14 cellular contexts compared by ENCODE assay signal in genomic region chr2:96599941-96600340, GRCh38. TPM values are rescaled to one million over a fixed set of nuclear protein-coding genes. Genes with fewer than 3 reads are reported as not detected.
DNase-seq lines count a peak whose midpoint lies in the region; TF ChIP-seq lines count a peak whose summit lies in the region.
"Had no signal": no experiment of that assay in that cellular context is flagged by ENCODE, and none has a peak within 500 bp of the region (broad histone marks: within the 10 kb centered on the region; RNA-seq: fewer than 3 reads in every experiment).

No MANE protein-coding gene starts in this region.

- CTCF ChIA-PET in CD4-positive, alpha-beta memory T cell (lab: Charles Lee; ENCODE audit: partially characterized antibody), result no interaction called here
- CTCF ChIA-PET in activated CD4-positive, alpha-beta memory T cell treated with anti-CD3 and anti-CD28 coated beads, Interleukin-2, amount 10 ng/mL, durations not matched to agents 7 days and 5 days (lab: Charles Lee), result no interaction called here

- H3K4me2 ChIP-seq in hepatocyte, result no peak overlapping the region
- H3K4me2 ChIP-seq: BLaER1 had no signal

- no peaks in the 10 kb centered on the region for H3K9me3 Mint-ChIP-seq in CD4-positive, alpha-beta memory T cell
- no peaks in the 10 kb centered on the region for H3K9me3 Mint-ChIP-seq in activated CD4-positive, alpha-beta memory T cell treated with anti-CD3 and anti-CD28 coated beads, Interleukin-2, amount 10 ng/mL, durations not matched to agents 7 days and 5 days

- peak overlapping the region in 4 of 7 donors; percentile 9 to 47 (median 26) for H3K27ac Mint-ChIP-seq in CD4-positive, alpha-beta memory T cell
- peak overlapping the region; percentile 27 for H3K27ac Mint-ChIP-seq in activated CD4-positive, alpha-beta memory T cell treated with anti-CD3 and anti-CD28 coated beads, Interleukin-2, amount 10 ng/mL, durations not matched to agents 7 days and 5 days

- no peaks in the 10 kb centered on the region for H3K9me3 ChIP-seq in CD4-positive, alpha-beta memory T cell (ENCODE audit: control insufficient read depth in 1 of 2, low read length in 2 of 2)
- no peaks in the 10 kb centered on the region for H3K9me3 ChIP-seq in hepatocyte (ENCODE audit: low read depth)
- H3K9me3 ChIP-seq: BLaER1 had no signal

- no peak overlapping the region for H2AFZ ChIP-seq in hepatocyte
- H2AFZ ChIP-seq: GM23248 had no signal

- H3K79me2 ChIP-seq in hepatocyte, result no peaks in the 10 kb centered on the region

- DNase-seq in NCI-H2171 treated with DMSO at 0.1 percent for 48 hours (lab: John Stamatoyannopoulos, UW) (peak; percentile 56), NCI-H2171 (lab: John Stamatoyannopoulos, UW) (no peak), epithelial cell of esophagus (ENCODE audit: low read depth) (peak; percentile 56), hepatocyte (ENCODE audit: low spot score) (no peak), T1000 (lab: John Stamatoyannopoulos, UW) (no peak), AG08395 (ENCODE audit: low spot score) (no peak)
- DNase-seq in CD4-positive, alpha-beta memory T cell, result no peak
- DNase-seq in activated CD4-positive, alpha-beta memory T cell treated with anti-CD3 and anti-CD28 coated beads, Interleukin-2, amount 10 ng/mL, durations not matched to agents 7 days and 5 days, result no peak
- DNase-seq: AML-193, DMS53, GM23248 had no signal

- peaks cover 10% of the 10 kb centered on the region for H3K4me1 ChIP-seq in CD4-positive, alpha-beta memory T cell (ENCODE audit: insufficient read depth, low read length)
- H3K4me1 ChIP-seq in hepatocyte (ENCODE audit: insufficient read depth), result no peaks in the 10 kb centered on the region

- H3K4me3 ChIP-seq in CD4-positive, alpha-beta memory T cell (ENCODE audit: low read length in 2 of 2), result no peak overlapping the region
- H3K4me3 ChIP-seq in epithelial cell of esophagus (ENCODE audit: low read length) (no peak overlapping the region), hepatocyte (no peak overlapping the region)
- H3K4me3 ChIP-seq: BLaER1, GM23248 had no signal

- H3K36me3 Mint-ChIP-seq in CD4-positive, alpha-beta memory T cell, result peaks cover 54 to 83% of the 10 kb centered on the region in 2 donors
- H3K36me3 Mint-ChIP-seq in activated CD4-positive, alpha-beta memory T cell treated with anti-CD3 and anti-CD28 coated beads, Interleukin-2, amount 10 ng/mL, durations not matched to agents 7 days and 5 days (ENCODE audit: low read depth), result peaks cover 85% of the 10 kb centered on the region

- H3K36me3 ChIP-seq in CD4-positive, alpha-beta memory T cell (ENCODE audit: insufficient read depth, low read length), result peaks cover 53% of the 10 kb centered on the region
- no peaks in the 10 kb centered on the region for H3K36me3 ChIP-seq in hepatocyte (replicated peaks; ENCODE audit: insufficient read depth, low read depth)

- TF ChIP-seq CTCF in epithelial cell of esophagus (IDR thresholded peaks at IDR 0.05; ENCODE audit: insufficient read depth, low read depth, low read length, missing control alignments) (no peak), hepatocyte (IDR thresholded peaks at IDR 0.05; ENCODE audit: poor library complexity) (no peak)

- POLR2A ChIA-PET in CD4-positive, alpha-beta memory T cell (lab: Charles Lee; ENCODE audit: partially characterized antibody), result no interaction called here
- POLR2A ChIA-PET in activated CD4-positive, alpha-beta memory T cell treated with anti-CD3 and anti-CD28 coated beads, Interleukin-2, amount 10 ng/mL, durations not matched to agents 7 days and 5 days (lab: Charles Lee), result no interaction called here

- H3K27me3 ChIP-seq in CD4-positive, alpha-beta memory T cell (ENCODE audit: insufficient read depth, low read length), result no peaks in the 10 kb centered on the region
- no peaks in the 10 kb centered on the region for H3K27me3 ChIP-seq in hepatocyte
- H3K27me3 ChIP-seq: BLaER1 had no signal

- H3K27me3 Mint-ChIP-seq in CD4-positive, alpha-beta memory T cell, result no peaks in the 10 kb centered on the region
- no peaks in the 10 kb centered on the region for H3K27me3 Mint-ChIP-seq in activated CD4-positive, alpha-beta memory T cell treated with anti-CD3 and anti-CD28 coated beads, Interleukin-2, amount 10 ng/mL, durations not matched to agents 7 days and 5 days

- 97% methylated on average over 2 of the region's 2 CpGs for WGBS in hepatocyte (ENCODE audit: low lambda C conversion rate, missing lambda C conversion rate)

- no peak overlapping the region for H3K4me3 Mint-ChIP-seq in CD4-positive, alpha-beta memory T cell
- no peak overlapping the region for H3K4me3 Mint-ChIP-seq in activated CD4-positive, alpha-beta memory T cell treated with anti-CD3 and anti-CD28 coated beads, Interleukin-2, amount 10 ng/mL, durations not matched to agents 7 days and 5 days

- intact Hi-C loops in CD4-positive, alpha-beta memory T cell (cut with micrococcal nuclease), result loop anchor here (5.0 kb wide), 1 partner anchor 202 kb away; no protein-coding TSS in a partner anchor

- H3K9me2 ChIP-seq in hepatocyte (replicated peaks; ENCODE audit: insufficient read depth), result no peaks in the 10 kb centered on the region

- no peaks in the 10 kb centered on the region for H4K20me1 ChIP-seq in hepatocyte (ENCODE audit: insufficient read depth, poor library complexity, severe bottlenecking)

- H3K27ac ChIP-seq in CD4-positive, alpha-beta memory T cell (ENCODE audit: low read depth, low read length), result no peak overlapping the region
- no peak overlapping the region for H3K27ac ChIP-seq in hepatocyte
- H3K27ac ChIP-seq: 22Rv1, BLaER1, GM23248, HL-60 had no signal

- peaks cover 8 to 20% (median 17%) of the 10 kb centered on the region in 4 donors for H3K4me1 Mint-ChIP-seq in CD4-positive, alpha-beta memory T cell
- peaks cover 54% of the 10 kb centered on the region for H3K4me1 Mint-ChIP-seq in activated CD4-positive, alpha-beta memory T cell treated with anti-CD3 and anti-CD28 coated beads, Interleukin-2, amount 10 ng/mL, durations not matched to agents 7 days and 5 days

RNA-seq across cellular contexts. Expression of gene KANSL3, which starts 38.2 kb away (rescaled TPM):
- 10 to 100 TPM; 63.3 to 69.7 TPM for total RNA-seq in CD4-positive, alpha-beta memory T cell
- 10 to 100 TPM; 13.3 to 17.0 TPM for polyA plus RNA-seq in CD4-positive, alpha-beta memory T cell
- total RNA-seq in activated CD4-positive, alpha-beta memory T cell treated with anti-CD3 and anti-CD28 coated beads, Interleukin-2, amount 10 ng/mL, durations not matched to agents 7 days and 5 days, result 10 to 100 TPM; 58.2 to 60.9 TPM
- total RNA-seq in hepatocyte, result 26.7 and 27.7 TPM in 2 replicates
- polyA plus RNA-seq in hepatocyte, result 18.4 and 20.4 TPM in 2 replicates

RNA-seq across cellular contexts. Expression of gene FER1L5, which starts 42.6 kb away (rescaled TPM):
- total RNA-seq in CD4-positive, alpha-beta memory T cell, result not detected
- polyA plus RNA-seq in CD4-positive, alpha-beta memory T cell, result not detected
- total RNA-seq in activated CD4-positive, alpha-beta memory T cell treated with anti-CD3 and anti-CD28 coated beads, Interleukin-2, amount 10 ng/mL, durations not matched to agents 7 days and 5 days, result not detected
- total RNA-seq in hepatocyte, result 0.10 and 0.28 TPM in 2 replicates
- 0.21 and 0.33 TPM in 2 replicates for polyA plus RNA-seq in hepatocyte

Comparison
In these comparisons a context has a peak if more than half of its experiments do, and no peak if none do; other contexts are left out.
1. DNase-seq: peak in NCI-H2171 treated with DMSO at 0.1 percent for 48 hours (single experiment) and epithelial cell of esophagus (single experiment); none in NCI-H2171 (single experiment), CD4-positive, alpha-beta memory T cell (0 of 5), activated CD4-positive, alpha-beta memory T cell treated with anti-CD3 and anti-CD28 coated beads, Interleukin-2, amount 10 ng/mL, durations not matched to agents 7 days and 5 days (single experiment), hepatocyte (single experiment), T1000 (single experiment) and AG08395 (single experiment).